ENCODE assay signal across 14 cellular contexts in the genomic region with DNA sequence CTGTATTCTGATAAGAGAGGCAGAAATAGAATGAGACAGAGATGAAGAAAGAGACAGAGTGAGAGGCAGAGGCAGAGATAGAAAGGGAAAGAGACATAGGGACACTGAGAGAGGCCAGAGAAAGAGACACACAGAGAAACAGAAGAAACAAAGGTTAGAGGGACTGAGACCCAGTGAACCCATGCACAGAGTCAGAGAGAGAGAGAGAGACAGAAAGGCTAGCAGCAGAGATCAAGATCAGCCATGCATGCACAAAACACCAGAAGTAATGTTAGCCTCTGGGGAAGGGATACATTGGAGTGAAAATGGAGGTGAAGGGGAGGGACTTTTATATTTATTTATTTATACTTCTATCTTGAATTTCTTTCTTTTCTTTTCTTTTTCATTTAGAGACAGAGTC. TPM values are rescaled to one million over a fixed set of nuclear protein-coding genes. Genes with fewer than 3 reads are reported as not detected.
DNase-seq lines count a peak whose midpoint lies in the region; ATAC-seq, FAIRE-seq and TF ChIP-seq lines count a peak whose summit lies in the region.
"Had no signal": no experiment of that assay in that cellular context is flagged by ENCODE, and none has a peak within 500 bp of the region (broad histone marks: within the 10 kb centered on the region; RNA-seq: fewer than 3 reads in every experiment).

No MANE protein-coding gene starts in this region.

- POLR2A ChIA-PET in AG04450 (lab: Yijun Ruan, JAX), result no interaction called here

- in situ Hi-C loops in brain microvascular endothelial cell (cut with HindIII; ENCODE audit: low pct_ligation_motif_present, low sequenced_read_pairs), result no loop called here

- ATAC-seq in GM19463 (IDR thresholded peaks at IDR 0.05; ENCODE audit: unreplicated experiment), result peak; percentile 23
- peak; percentile 34 for ATAC-seq in HG03108 (IDR thresholded peaks at IDR 0.05; ENCODE audit: unreplicated experiment)
- ATAC-seq in HG03135 (IDR thresholded peaks at IDR 0.05; ENCODE audit: unreplicated experiment), result no peak

- H3K36me3 ChIP-seq in brain microvascular endothelial cell (replicated peaks), result no peaks in the 10 kb centered on the region
- H3K36me3 ChIP-seq: SJCRH30 had no signal

- H3K27ac ChIP-seq in AG04450 (ENCODE audit: low read depth, low read length), result peak overlapping the region; percentile 3
- H3K27ac ChIP-seq in brain microvascular endothelial cell, result peak overlapping the region; percentile 99
- H3K27ac ChIP-seq: SJCRH30 had no signal

- H3K9me3 ChIP-seq in AG04450 (ENCODE audit: control insufficient read depth, insufficient read depth, low read length), result no peaks in the 10 kb centered on the region
- H3K9me3 ChIP-seq: SJCRH30 had no signal

- DNase-seq in AG04450 (ENCODE audit: low read depth, low spot score), result no peak
- DNase-seq in brain microvascular endothelial cell, result no peak
- no peak for DNase-seq in H54 (ENCODE audit: insufficient read length, low spot score)
- DNase-seq in frontal cortex (ENCODE audit: low spot score in 2 of 2), result no peak
- DNase-seq in NK-92 treated with Interleukin-12 subunit alpha and Interleukin-12 subunit beta, amount 100 ng/mL, for 24 hours (lab: John Stamatoyannopoulos, UW), result no peak
- DNase-seq: activated CD4-positive, alpha-beta T cell treated with anti-CD3 and anti-CD28 coated beads, Interleukin-2, amount 10 ng/mL, durations not matched to agents 24 days and 14 days; activated naive CD4-positive, alpha-beta T cell; dermis blood vessel endothelial cell; NCI-H2029 treated with DMSO at 0.1 percent for 48 hours; SJCRH30; small intestine had no signal

- no peak for TF ChIP-seq CTCF in AG04450 (IDR thresholded peaks at IDR 0.05; ENCODE audit: low read depth, low read length)
- TF ChIP-seq CTCF in brain microvascular endothelial cell (IDR thresholded peaks at IDR 0.05; ENCODE audit: low read depth, low read length, missing control alignments), result no peak

- CTCF ChIA-PET in AG04450 (lab: Charles Lee), result interaction anchor here (3.6 kb wide), 1 partner anchor 18 kb away, joined by 9 read pairs; no protein-coding TSS in a partner anchor

- H3K4me3 ChIP-seq in AG04450 (ENCODE audit: low read depth, low read length), result no peak overlapping the region
- H3K4me3 ChIP-seq in brain microvascular endothelial cell (ENCODE audit: low read depth, low read length), result no peak overlapping the region
- H3K4me3 ChIP-seq: SJCRH30 had no signal

- no peak for TF ChIP-seq POLR2A in H54 (IDR thresholded peaks at IDR 0.05; ENCODE audit: low read depth, low read length)

- no peak for FAIRE-seq in H54 (lab: Jason Lieb, UNC)
- no peak for FAIRE-seq in frontal cortex (lab: Jason Lieb, UNC)
- FAIRE-seq: small intestine had no signal

- no peaks in the 10 kb centered on the region for H3K27me3 ChIP-seq in AG04450 (ENCODE audit: control insufficient read depth, insufficient read depth, low read length)
- no peaks in the 10 kb centered on the region for H3K27me3 ChIP-seq in brain microvascular endothelial cell (replicated peaks)
- H3K27me3 ChIP-seq: SJCRH30 had no signal

RNA-seq across cellular contexts. Expression of gene SPARC, which starts 14.1 kb away (rescaled TPM):
- polyA plus RNA-seq in AG04450 (2011; rRNA removed), result 5,773 and 5,780 TPM in 2 replicates
- 4,970 and 6,372 TPM in 2 replicates for polyA minus RNA-seq in AG04450 (2011; rRNA and poly(A)+ RNA removed)
- 74.6 TPM for total RNA-seq in frontal cortex
- total RNA-seq: activated CD4-positive, alpha-beta T cell treated with anti-CD3 and anti-CD28 coated beads, Interleukin-2, amount 10 ng/mL, durations not matched to agents 24 days and 14 days had no signal

RNA-seq across cellular contexts. Expression of gene ATOX1, which starts 57.6 kb away (rescaled TPM):
- polyA plus RNA-seq in AG04450 (2011; rRNA removed), result 138 and 164 TPM in 2 replicates
- polyA minus RNA-seq in AG04450 (2011; rRNA and poly(A)+ RNA removed), result 111 and 133 TPM in 2 replicates
- total RNA-seq in frontal cortex, result 25.3 TPM
